1 cellular context compared by ENCODE assay signal in genomic region chr9:124480621-124480981, GRCh38.
TF ChIP-seq lines count a peak whose summit lies in the region.

No MANE protein-coding gene starts in this region.

TF ChIP-seq in K562, 482 proteins besides CTCF, POLR2A, EP300 and RAD21 (continued from another document):
- TF ChIP-seq BHLHE40 (IDR thresholded peaks at IDR 0.05; ENCODE audit: low read length) (0 out of 2 replicates have a peak, but pooled peaks have one; percentile 14), USF1 (CRISPR knock-in tag; IDR thresholded peaks at IDR 0.05) (peak; percentile 72), CTBP1 (IDR thresholded peaks at IDR 0.05; ENCODE audit: borderline replicate concordance) (0 out of 2 replicates have a peak, but pooled peaks have one; percentile 8), L3MBTL2 (IDR thresholded peaks at IDR 0.05) (peak; percentile 68), MAX (CRISPR knock-in tag; IDR thresholded peaks at IDR 0.05) (peak; percentile 66), HMBOX1 (IDR thresholded peaks at IDR 0.05) (0 out of 2 replicates have a peak, but pooled peaks have one; percentile 67), ZNF449 (CRISPR knock-in tag; IDR thresholded peaks at IDR 0.05) (no peak), SFPQ (IDR thresholded peaks at IDR 0.05; ENCODE audit: low read depth, low read length) (no peak), USF2 (CRISPR knock-in tag; IDR thresholded peaks at IDR 0.05) (0 out of 2 replicates have a peak, but pooled peaks have one; percentile 7), ZNF41 (CRISPR knock-in tag; conservative IDR thresholded peaks at IDR 0.05) (no peak), HEY1 (CRISPR knock-in tag; IDR thresholded peaks at IDR 0.05; ENCODE audit: borderline replicate concordance) (no peak), E2F6 (IDR thresholded peaks at IDR 0.05; ENCODE audit: borderline replicate concordance in 1 of 2, extremely low read depth in 1 of 2, insufficient read depth in 1 of 2, insufficient read length in 1 of 2, low read depth in 1 of 2, low read length in 1 of 2, poor library complexity in 1 of 2, severe bottlenecking in 1 of 2) (peak; percentile 33 to 73), ZBTB7A (IDR thresholded peaks at IDR 0.05; ENCODE audit: borderline replicate concordance, control insufficient read depth, low read depth, low read length) (peak; percentile 39; the same call in 1 of the 2 replicates), ZNF146 (CRISPR knock-in tag; IDR thresholded peaks at IDR 0.05; ENCODE audit: unreplicated experiment) (no peak)
